ENCODE assay signal across 11 cellular contexts in genomic region chr2:9263388-9263787, GRCh38. TPM values are rescaled to one million over a fixed set of nuclear protein-coding genes. Genes with fewer than 3 reads are reported as not detected.
DNase-seq lines count a peak whose midpoint lies in the region; ATAC-seq and TF ChIP-seq lines count a peak whose summit lies in the region.
"Had no signal": no experiment of that assay in that cellular context is flagged by ENCODE, and none has a peak within 500 bp of the region (broad histone marks: within the 10 kb centered on the region; RNA-seq: fewer than 3 reads in every experiment).

No MANE protein-coding gene starts in this region.

- H3K9me3 ChIP-seq in HEK293 (ENCODE audit: control insufficient read depth, insufficient read depth, low read depth, low read length), result no peaks in the 10 kb centered on the region
- no peaks in the 10 kb centered on the region for H3K9me3 ChIP-seq in ascending aorta
- no peaks in the 10 kb centered on the region for H3K9me3 ChIP-seq in stomach smooth muscle (ENCODE audit: control insufficient read depth in 2 of 2, low read length in 2 of 2)
- H3K9me3 ChIP-seq: body of pancreas had no signal

- ATAC-seq in GM18907 (IDR thresholded peaks at IDR 0.05; ENCODE audit: unreplicated experiment), result no peak
- no peak for ATAC-seq in activated T-helper 17 cell treated with anti-CD3 and anti-CD28 coated beads, Interleukin-2, amount 50 U/mL, for 72 hours (replicated peaks)
- no peak for ATAC-seq in activated CD4-positive, alpha-beta T cell treated with anti-CD3 and anti-CD28 coated beads for 36 hours
- ATAC-seq: body of pancreas had no signal

- 41 to 46% methylated on average over 14 of the region's 14 CpGs for WGBS in lower leg skin, 2 donors

- H3K27me3 Mint-ChIP-seq in activated T-helper 17 cell treated with anti-CD3 and anti-CD28 coated beads, Interleukin-2, amount 50 U/mL, for 72 hours, result peaks cover 8% of the 10 kb centered on the region
- H3K27me3 Mint-ChIP-seq in activated CD4-positive, alpha-beta T cell treated with anti-CD3 and anti-CD28 coated beads for 36 hours, result peaks cover 5% of the 10 kb centered on the region

- no peak overlapping the region for H3K4me3 ChIP-seq in HEK293 (ENCODE audit: low read depth, low read length)
- H3K4me3 ChIP-seq in ascending aorta, result peak overlapping the region in 1 of 2 donors; percentile 40
- H3K4me3 ChIP-seq in stomach smooth muscle (ENCODE audit: low read length in 2 of 2), result peak overlapping the region in 1 of 2 donors; percentile 22
- H3K4me3 ChIP-seq in lower leg skin (ENCODE audit: low read depth, poor library complexity, severe bottlenecking), result no peak overlapping the region
- H3K4me3 ChIP-seq: body of pancreas had no signal

- CTCF ChIA-PET in HEK293 (lab: Yijun Ruan, JAX), result interaction anchor here (0.9 to 1.1 kb wide), 2 partner anchors 22 to 58 kb away, joined by 3 read pairs; no protein-coding TSS in a partner anchor
- CTCF ChIA-PET in activated CD4-positive, alpha-beta T cell treated with anti-CD3 and anti-CD28 coated beads for 36 hours (lab: Charles Lee), result interaction anchor here (0.7 kb wide), 1 partner anchor 190 kb away, joined by 3 read pairs; no protein-coding TSS in a partner anchor

- no peaks in the 10 kb centered on the region for H3K4me1 Mint-ChIP-seq in activated T-helper 17 cell treated with anti-CD3 and anti-CD28 coated beads, Interleukin-2, amount 50 U/mL, for 72 hours
- H3K4me1 Mint-ChIP-seq in activated CD4-positive, alpha-beta T cell treated with anti-CD3 and anti-CD28 coated beads for 36 hours, result no peaks in the 10 kb centered on the region

- TF ChIP-seq POLR2A in lower leg skin (IDR thresholded peaks at IDR 0.05), result no peak

- DNase-seq in ascending aorta (ENCODE audit: low spot score in 2 of 2) (no peak), islet precursor cell (peak; percentile 39), lower leg skin (ENCODE audit: low spot score in 2 of 2) (no peak)
- DNase-seq in activated CD4-positive, alpha-beta T cell treated with anti-CD3 and anti-CD28 coated beads for 36 hours, result no peak
- DNase-seq: body of pancreas, NCI-H2081 had no signal

- H3K36me3 Mint-ChIP-seq in activated T-helper 17 cell treated with anti-CD3 and anti-CD28 coated beads, Interleukin-2, amount 50 U/mL, for 72 hours (ENCODE audit: low read depth), result no peaks in the 10 kb centered on the region
- H3K36me3 Mint-ChIP-seq in activated CD4-positive, alpha-beta T cell treated with anti-CD3 and anti-CD28 coated beads for 36 hours (ENCODE audit: low read depth), result no peaks in the 10 kb centered on the region

- no peaks in the 10 kb centered on the region for H3K9me3 Mint-ChIP-seq in activated T-helper 17 cell treated with anti-CD3 and anti-CD28 coated beads, Interleukin-2, amount 50 U/mL, for 72 hours
- H3K9me3 Mint-ChIP-seq in activated CD4-positive, alpha-beta T cell treated with anti-CD3 and anti-CD28 coated beads for 36 hours (ENCODE audit: low read depth), result no peaks in the 10 kb centered on the region

- H3K27me3 ChIP-seq in ascending aorta (no peaks in the 10 kb centered on the region), stomach smooth muscle (ENCODE audit: control insufficient read depth in 1 of 2, insufficient read depth in 2 of 2, low read length in 2 of 2) (no peaks in the 10 kb centered on the region)
- H3K27me3 ChIP-seq: body of pancreas had no signal

- intact Hi-C loops in ascending aorta (cut with DNase I) (loop anchor here (5.0 kb wide), 2 partner anchors 49 to 69 kb away; no protein-coding TSS in a partner anchor), lower leg skin (cut with DNase I; ENCODE audit: low total_unique reads) (no loop called here)
- intact Hi-C loops in activated CD4-positive, alpha-beta T cell treated with anti-CD3 and anti-CD28 coated beads for 36 hours (cut with DNase I, micrococcal nuclease), result no loop called here

- H3K4me1 ChIP-seq in HEK293 (ENCODE audit: control insufficient read depth, insufficient read depth, low read length), result no peaks in the 10 kb centered on the region
- peaks cover 33 to 63% of the 10 kb centered on the region in 2 donors for H3K4me1 ChIP-seq in ascending aorta
- H3K4me1 ChIP-seq in stomach smooth muscle (ENCODE audit: control insufficient read depth, insufficient read depth, low read length), result peaks cover 51% of the 10 kb centered on the region

- H3K27ac ChIP-seq in HEK293 (ENCODE audit: extremely low read depth, low read depth, low read length), result no peak overlapping the region
- peak overlapping the region; percentile 85 for H3K27ac ChIP-seq in ascending aorta
- peak overlapping the region; percentile 46 for H3K27ac ChIP-seq in stomach smooth muscle (ENCODE audit: low read length)
- H3K27ac ChIP-seq: HL-60 had no signal

- H3K36me3 ChIP-seq in HEK293 (ENCODE audit: control insufficient read depth in 2 of 2, insufficient read depth in 1 of 2, low read length in 2 of 2) (no peaks in the 10 kb centered on the region), ascending aorta (no peaks in the 10 kb centered on the region), stomach smooth muscle (ENCODE audit: control insufficient read depth in 2 of 2, insufficient read depth in 2 of 2, low read length in 2 of 2) (no peaks in the 10 kb centered on the region)

- POLR2A ChIA-PET in HEK293 (lab: Yijun Ruan, JAX), result interaction anchor here (0.8 kb wide), 1 partner anchor 55 kb away, joined by 3 read pairs; no protein-coding TSS in a partner anchor
- POLR2A ChIA-PET in activated CD4-positive, alpha-beta T cell treated with anti-CD3 and anti-CD28 coated beads for 36 hours (lab: Charles Lee), result interaction anchor here (0.8 kb wide), 1 partner anchor 164 kb away, joined by 3 read pairs; no protein-coding TSS in a partner anchor

- TF ChIP-seq CTCF in HEK293 (tag by site-specific recombination; IDR thresholded peaks at IDR 0.05) (no peak), ascending aorta (IDR thresholded peaks at IDR 0.05) (no peak), lower leg skin (IDR thresholded peaks at IDR 0.05) (no peak)

- H3K4me3 Mint-ChIP-seq in activated T-helper 17 cell treated with anti-CD3 and anti-CD28 coated beads, Interleukin-2, amount 50 U/mL, for 72 hours, result no peak overlapping the region
- H3K4me3 Mint-ChIP-seq in activated CD4-positive, alpha-beta T cell treated with anti-CD3 and anti-CD28 coated beads for 36 hours, result no peak overlapping the region

- no peak overlapping the region for H3K9ac ChIP-seq in stomach smooth muscle (ENCODE audit: low read length in 2 of 2)

- H3K27ac Mint-ChIP-seq in activated T-helper 17 cell treated with anti-CD3 and anti-CD28 coated beads, Interleukin-2, amount 50 U/mL, for 72 hours, result no peak overlapping the region
- H3K27ac Mint-ChIP-seq in activated CD4-positive, alpha-beta T cell treated with anti-CD3 and anti-CD28 coated beads for 36 hours, result no peak overlapping the region

TF ChIP-seq in HEK293, 187 proteins besides CTCF, POLR2A, EP300 and RAD21:
- peak; percentile 53 for TF ChIP-seq ZNF341 (tag by site-specific recombination; IDR thresholded peaks at IDR 0.05; ENCODE audit: low read depth)
- TF ChIP-seq ZIC2 (tag by site-specific recombination; IDR thresholded peaks at IDR 0.05), result peak; percentile 81
- no peak for TF ChIP-seq KLF10 (tag by site-specific recombination; IDR thresholded peaks at IDR 0.05)

RNA-seq across cellular contexts. Expression of gene ASAP2, which starts 56.8 kb away (rescaled TPM):
- total RNA-seq in ascending aorta, result 56.9 TPM
- total RNA-seq in activated T-helper 17 cell treated with anti-CD3 and anti-CD28 coated beads, Interleukin-2, amount 50 U/mL, for 72 hours, result under 1 TPM; 0.17 to 0.19 TPM
- under 1 TPM; 0.21 to 0.26 TPM for total RNA-seq in activated CD4-positive, alpha-beta T cell treated with anti-CD3 and anti-CD28 coated beads for 36 hours
- total RNA-seq in lower leg skin, result 10 to 100 TPM; 30.4 to 40.7 (median 33.1) TPM

Comparison
In these comparisons a context has a peak if more than half of its experiments do, and no peak if none do; other contexts are left out.
1. RNA of gene ASAP2, which starts 56.8 kb away (total RNA-seq): 56.9 TPM in ascending aorta (single experiment) and 30.4 to 40.7 TPM in lower leg skin; 0.21 to 0.26 TPM in activated CD4-positive, alpha-beta T cell treated with anti-CD3 and anti-CD28 coated beads for 36 hours and 0.17 to 0.19 TPM in activated T-helper 17 cell treated with anti-CD3 and anti-CD28 coated beads, Interleukin-2, amount 50 U/mL, for 72 hours; every median in the first group is over 10 times any median in the second.